ENCODE assay signal across 8 cellular contexts in the genomic region with DNA sequence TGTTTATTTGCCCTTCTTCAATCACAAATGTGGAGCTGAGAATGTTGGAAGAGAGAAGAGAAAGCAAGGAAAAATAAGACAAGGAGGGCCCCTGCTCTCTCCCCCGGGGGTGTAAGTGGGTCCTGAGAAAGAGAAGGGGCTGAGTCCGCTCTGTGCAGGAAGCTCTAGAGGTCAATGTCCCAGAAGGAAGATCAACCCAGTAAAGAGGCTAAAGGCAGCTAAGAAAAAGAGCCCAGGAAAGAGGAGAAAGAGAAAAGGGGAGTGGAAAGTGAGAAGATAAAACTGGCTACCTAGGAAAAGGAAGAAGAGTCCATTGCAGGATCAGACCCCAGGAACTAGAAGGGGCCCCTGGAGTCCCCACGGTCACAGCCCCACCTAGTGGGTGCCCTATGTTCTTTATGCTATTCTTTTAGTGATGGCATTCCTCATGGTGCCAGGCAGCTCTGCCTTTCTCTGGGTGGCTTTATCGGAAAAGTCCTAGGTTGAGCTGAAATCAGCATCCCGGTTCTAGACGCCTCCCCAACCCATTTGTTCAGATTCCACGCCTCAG.
DNase-seq lines count a peak whose midpoint lies in the region; ATAC-seq and TF ChIP-seq lines count a peak whose summit lies in the region.

No MANE protein-coding gene starts in this region.

- H3K9me3 ChIP-seq in suprapubic skin, result no peaks in the 10 kb centered on the region

- peak; percentile 5 to 34 for TF ChIP-seq CTCF in suprapubic skin (IDR thresholded peaks at IDR 0.05)

- no peak for TF ChIP-seq EP300 in suprapubic skin (IDR thresholded peaks at IDR 0.05)

- TF ChIP-seq POLR2A in suprapubic skin (IDR thresholded peaks at IDR 0.05), result no peak

- ATAC-seq in GM21576 (IDR thresholded peaks at IDR 0.05; ENCODE audit: unreplicated experiment), result peak; percentile 75
- no peak for ATAC-seq in HG02938 (IDR thresholded peaks at IDR 0.05; ENCODE audit: unreplicated experiment)

- H3K4me1 ChIP-seq in suprapubic skin, result peaks cover 39% of the 10 kb centered on the region

- H3K36me3 ChIP-seq in suprapubic skin, result no peaks in the 10 kb centered on the region

- H3K4me3 ChIP-seq in suprapubic skin, result no peak overlapping the region

- WGBS in suprapubic skin, result 53% methylated on average over 7 of the region's 7 CpGs

- DNase-seq in C1 segment of cervical spinal cord (lab: John Stamatoyannopoulos, UW), result peak in 9 of 14 donors; percentile 4 to 54 (median 21)
- DNase-seq in NCI-H345 (lab: John Stamatoyannopoulos, UW), result peak; percentile 69
- DNase-seq in caudate nucleus (lab: John Stamatoyannopoulos, UW), result peak in 43 of 61 donors; percentile 1 to 47 (median 15)
- peak; percentile 51 for DNase-seq in kidney glomerular epithelial cell (lab: John Stamatoyannopoulos, UW)
- no peak for DNase-seq in suprapubic skin (ENCODE audit: low spot score in 2 of 2)
- DNase-seq in stimulated activated CD8-positive, alpha-beta memory T cell treated with anti-CD3 and anti-CD28 coated beads, Interleukin-4, amount 100 ng/mL, for 48 hours, result no peak

- H3K27me3 ChIP-seq in suprapubic skin, result no peaks in the 10 kb centered on the region

- H3K27ac ChIP-seq in caudate nucleus (ENCODE audit: low read depth, low read length) (no peak overlapping the region), suprapubic skin (peak overlapping the region; percentile 61)

Comparison
In these comparisons a context has a peak if more than half of its experiments do, and no peak if none do; other contexts are left out.
1. DNase-seq: peak in C1 segment of cervical spinal cord (9 of 14), NCI-H345 (single experiment), caudate nucleus (43 of 61) and kidney glomerular epithelial cell (single experiment); none in suprapubic skin (0 of 2) and stimulated activated CD8-positive, alpha-beta memory T cell treated with anti-CD3 and anti-CD28 coated beads, Interleukin-4, amount 100 ng/mL, for 48 hours (single experiment).